Comparison of ENCODE assay signal across 8 cellular contexts in genomic region chr6:26172496-26172958, GRCh38.
A peak's percentile ranks its signal among the peaks of the same experiment; 100 is the strongest.
DNase-seq lines count a peak whose midpoint lies in the region; ATAC-seq and TF ChIP-seq lines count a peak whose summit lies in the region.

No MANE protein-coding gene starts in this region.

- peaks cover 33% of the 10 kb centered on the region for H3K79me2 ChIP-seq in SK-N-SH (ENCODE audit: insufficient read depth)

- POLR2A ChIA-PET in SK-N-SH (lab: Yijun Ruan, JAX) = interaction anchor here (0.6 to 6.0 kb wide), 9 partner anchors 11 to 69 kb away, joined by 3 to 70 read pairs (median 19); a partner anchor contains a TSS

- peak; percentile 34 for DNase-seq in A172 (ENCODE audit: low spot score)
- DNase-seq in GM12865 (ENCODE audit: low read depth) = peak; percentile 69
- peak; percentile 71 for DNase-seq in HT-29 (ENCODE audit: low spot score)
- DNase-seq in SK-N-SH = peak; percentile 39
- DNase-seq in mesenchymal stem cell = peak; percentile 77
- no peak for DNase-seq in tibial nerve (ENCODE audit: low spot score in 2 of 2)

- H3K79me1 ChIP-seq in mesenchymal stem cell (replicated peaks; ENCODE audit: low read length, poor library complexity, severe bottlenecking) = peaks cover 5% of the 10 kb centered on the region

- ATAC-seq in HG03108 (IDR thresholded peaks at IDR 0.05; ENCODE audit: unreplicated experiment) = no peak

- H3K9ac ChIP-seq in SK-N-SH = peak overlapping the region; percentile 89
- peak overlapping the region; percentile 85 to 87 for H3K9ac ChIP-seq in duodenal mucosa (ENCODE audit: low read depth in 1 of 2, low read length in 2 of 2)
- peak overlapping the region; percentile 89 for H3K9ac ChIP-seq in mesenchymal stem cell (ENCODE audit: low read length)

- peak overlapping the region; percentile 58 for H2BK120ac ChIP-seq in mesenchymal stem cell (ENCODE audit: low read depth, low read length)

- CTCF ChIA-PET in SK-N-SH (lab: Yijun Ruan, JAX) = interaction anchor here (1.1 to 3.0 kb wide), 3 partner anchors 11 to 16 kb away, joined by 3 to 18 read pairs (median 13); a partner anchor contains a TSS

- no peaks in the 10 kb centered on the region for H4K20me1 ChIP-seq in SK-N-SH (ENCODE audit: insufficient read depth)

- no peak overlapping the region for H2BK5ac ChIP-seq in mesenchymal stem cell (ENCODE audit: low read depth, low read length, poor library complexity, severe bottlenecking)

- no peaks in the 10 kb centered on the region for H3K9me2 ChIP-seq in SK-N-SH

- H4K91ac ChIP-seq in mesenchymal stem cell (ENCODE audit: low read length) = no peak overlapping the region

- no peak for TF ChIP-seq RAD21 in SK-N-SH (IDR thresholded peaks at IDR 0.05; ENCODE audit: low read length)

- peak overlapping the region; percentile 80 for H4K8ac ChIP-seq in mesenchymal stem cell (ENCODE audit: low read length)

- no peak overlapping the region for H3K23ac ChIP-seq in mesenchymal stem cell (ENCODE audit: low read length in 2 of 2)

- H3K36me3 ChIP-seq in SK-N-SH (replicated peaks in 1 of 2; ENCODE audit: control insufficient read depth in 1 of 2, insufficient read depth in 2 of 2, low read length in 1 of 2) (peaks cover 0 to 2% of the 10 kb centered on the region in 2 experiments), duodenal mucosa (ENCODE audit: control insufficient read depth in 1 of 2, insufficient read depth in 2 of 2, low read length in 2 of 2) (no peaks in the 10 kb centered on the region), mesenchymal stem cell (ENCODE audit: control insufficient read depth in 1 of 2, insufficient read depth in 2 of 2, low read depth in 1 of 2, low read length in 2 of 2) (no peaks in the 10 kb centered on the region), tibial nerve (no peaks in the 10 kb centered on the region)

- H3F3A ChIP-seq in SK-N-SH (replicated peaks; ENCODE audit: insufficient read depth) = peaks cover 31% of the 10 kb centered on the region

- peak overlapping the region in 1 of 2 experiments; percentile 4 for H3K4ac ChIP-seq in mesenchymal stem cell (ENCODE audit: low read depth in 1 of 2, low read length in 2 of 2)

- peak overlapping the region in 1 of 2 experiments; percentile 86 for H3K18ac ChIP-seq in mesenchymal stem cell (ENCODE audit: low read depth in 1 of 2, low read length in 2 of 2)

- H3K9me3 ChIP-seq in SK-N-SH (no peaks in the 10 kb centered on the region), duodenal mucosa (ENCODE audit: control insufficient read depth in 1 of 2, low read length in 2 of 2) (no peaks in the 10 kb centered on the region), mesenchymal stem cell (ENCODE audit: control insufficient read depth, low read length) (no peaks in the 10 kb centered on the region), tibial nerve (no peaks in the 10 kb centered on the region)

- H2AK5ac ChIP-seq in mesenchymal stem cell (ENCODE audit: low read length, severe bottlenecking) = no peak overlapping the region

- peak overlapping the region; percentile 48 for H2BK15ac ChIP-seq in mesenchymal stem cell (ENCODE audit: low read depth, poor library complexity, severe bottlenecking)

- no peaks in the 10 kb centered on the region for H3K27me3 ChIP-seq in SK-N-SH (ENCODE audit: insufficient read depth)
- no peaks in the 10 kb centered on the region for H3K27me3 ChIP-seq in duodenal mucosa (ENCODE audit: control insufficient read depth in 1 of 2, insufficient read depth in 2 of 2, low read length in 2 of 2)
- H3K27me3 ChIP-seq in mesenchymal stem cell (ENCODE audit: control insufficient read depth in 1 of 2, insufficient read depth in 1 of 2, low read length in 2 of 2) = no peaks in the 10 kb centered on the region
- no peaks in the 10 kb centered on the region for H3K27me3 ChIP-seq in tibial nerve

- H3K4me3 ChIP-seq in GM12865 (ENCODE audit: low read depth, low read length) = peak overlapping the region; percentile 84
- H3K4me3 ChIP-seq in SK-N-SH (ENCODE audit: low read depth in 2 of 2, low read length in 1 of 2) = peak overlapping the region; percentile 60 to 86
- H3K4me3 ChIP-seq in duodenal mucosa (ENCODE audit: low read depth in 1 of 2, low read length in 2 of 2) = peak overlapping the region; percentile 78 to 79
- peak overlapping the region; percentile 62 to 79 for H3K4me3 ChIP-seq in mesenchymal stem cell (ENCODE audit: insufficient read depth in 1 of 2, low read depth in 1 of 2, low read length in 2 of 2)
- H3K4me3 ChIP-seq in tibial nerve = peak overlapping the region; percentile 43 to 80 (median 76)

- peak overlapping the region; percentile 86 for H2AFZ ChIP-seq in SK-N-SH (ENCODE audit: low read depth)
- H2AFZ ChIP-seq in mesenchymal stem cell (ENCODE audit: low read depth, low read length) = no peak overlapping the region

- H3K4me2 ChIP-seq in SK-N-SH (peak overlapping the region; percentile 83), mesenchymal stem cell (ENCODE audit: low read length, poor library complexity, severe bottlenecking) (peak overlapping the region; percentile 64)

- no peak overlapping the region for H3K14ac ChIP-seq in mesenchymal stem cell (ENCODE audit: low read length in 2 of 2)

- TF ChIP-seq CTCF in GM12865 (IDR thresholded peaks at IDR 0.05; ENCODE audit: insufficient read depth, low read depth, low read length, missing control alignments) = no peak
- TF ChIP-seq CTCF in SK-N-SH (IDR thresholded peaks at IDR 0.05) = no peak
- no peak for TF ChIP-seq CTCF in tibial nerve (IDR thresholded peaks at IDR 0.05)

- peak overlapping the region; percentile 96 to 97 for H3K27ac ChIP-seq in SK-N-SH (ENCODE audit: low read depth in 2 of 2, low read length in 1 of 2)
- H3K27ac ChIP-seq in duodenal mucosa (ENCODE audit: low read depth, low read length) = peak overlapping the region; percentile 83
- peak overlapping the region; percentile 89 for H3K27ac ChIP-seq in mesenchymal stem cell (ENCODE audit: low read length, poor library complexity, severe bottlenecking)
- peak overlapping the region; percentile 90 to 99 (median 96) for H3K27ac ChIP-seq in tibial nerve

- H3K4me1 ChIP-seq in SK-N-SH (ENCODE audit: control insufficient read depth in 1 of 2, insufficient read depth in 2 of 2, low read depth in 1 of 2, low read length in 1 of 2) (peaks cover 3 to 12% of the 10 kb centered on the region in 2 experiments; a peak in 3 of 4 replicates), duodenal mucosa (ENCODE audit: control insufficient read depth in 1 of 2, insufficient read depth in 2 of 2, low read length in 2 of 2) (peaks cover 12 to 14% of the 10 kb centered on the region in 2 donors), mesenchymal stem cell (ENCODE audit: control insufficient read depth, insufficient read depth, low read depth, low read length) (peaks cover 1% of the 10 kb centered on the region), tibial nerve (peaks cover 0 to 11% (median 4%) of the 10 kb centered on the region in 4 donors)

- no peak for TF ChIP-seq EP300 in SK-N-SH (IDR thresholded peaks at IDR 0.05; ENCODE audit: borderline replicate concordance in 1 of 2, low read depth in 1 of 2, low read length in 1 of 2)
- TF ChIP-seq EP300 in tibial nerve (IDR thresholded peaks at IDR 0.05) = no peak

- no peak overlapping the region for H2BK12ac ChIP-seq in mesenchymal stem cell (ENCODE audit: low read length in 2 of 2)

- no peak for TF ChIP-seq POLR2A in tibial nerve (IDR thresholded peaks at IDR 0.05)

- WGBS in SK-N-SH (ENCODE audit: low lambda C conversion rate) = 5% methylated on average over 14 of the region's 14 CpGs
- 4% methylated on average over 7 of the region's 14 CpGs for WGBS in mesenchymal stem cell
- WGBS in tibial nerve, 2 donors = 4 to 6% methylated on average over 14 of the region's 14 CpGs

TF ChIP-seq in SK-N-SH, 30 proteins besides CTCF, POLR2A, EP300 and RAD21 (continues in another document):
- no peak for TF ChIP-seq MXI1 (IDR thresholded peaks at IDR 0.05; ENCODE audit: low read depth, low read length)
- peak; percentile 49 for TF ChIP-seq POLR2AphosphoS5 (IDR thresholded peaks at IDR 0.05; ENCODE audit: low read depth, low read length)
- no peak for TF ChIP-seq ZBTB33 (IDR thresholded peaks at IDR 0.05; ENCODE audit: borderline replicate concordance, low read depth)
- TF ChIP-seq RFX5 (IDR thresholded peaks at IDR 0.05; ENCODE audit: low read length) = no peak
- no peak for TF ChIP-seq FOXM1 (IDR thresholded peaks at IDR 0.05; ENCODE audit: low read depth)
- TF ChIP-seq YY1 (IDR thresholded peaks at IDR 0.05; ENCODE audit: low read depth) = no peak
- no peak for TF ChIP-seq ELF1 (IDR thresholded peaks at IDR 0.05)

Comparison
In these comparisons a context has a peak if more than half of its experiments do, and no peak if none do; other contexts are left out.
1. DNase-seq: peak in A172 (single experiment), GM12865 (single experiment), HT-29 (single experiment), SK-N-SH (single experiment) and mesenchymal stem cell (single experiment); none in tibial nerve (0 of 2).
2. Peak in every context shown above with its lines, with median percentiles within 50 percentile points of each other: H3K4me3 ChIP-seq, H3K27ac ChIP-seq and H3K9ac ChIP-seq.